ENCODE assay signal across 1 cellular context in genomic region chr20:50366270-50367103, GRCh38.
TF ChIP-seq lines count a peak whose summit lies in the region.

No MANE protein-coding gene starts in this region.

TF ChIP-seq in K562, 482 proteins besides CTCF, POLR2A, EP300 and RAD21 (continued from another document and continues in another):
- TF ChIP-seq MLX (CRISPR knock-in tag; conservative IDR thresholded peaks at IDR 0.05) (no peak), MTF1 (CRISPR knock-in tag; IDR thresholded peaks at IDR 0.05; ENCODE audit: borderline replicate concordance) (no peak), ZNF780A (CRISPR knock-in tag; IDR thresholded peaks at IDR 0.05) (no peak), NFIX (CRISPR knock-in tag; IDR thresholded peaks at IDR 0.05; ENCODE audit: low read depth) (peak; percentile 82), SMARCC2 (IDR thresholded peaks at IDR 0.05; ENCODE audit: low read depth) (no peak), IRF1 (CRISPR knock-in tag; IDR thresholded peaks at IDR 0.05; ENCODE audit: borderline replicate concordance) (no peak), EWSR1 (IDR thresholded peaks at IDR 0.05; ENCODE audit: borderline replicate concordance, low read depth, partially characterized antibody) (no peak), CHCHD3 (CRISPR knock-in tag; IDR thresholded peaks at IDR 0.05) (no peak), NEUROD1 (IDR thresholded peaks at IDR 0.05; ENCODE audit: borderline replicate concordance, low read depth, low read length, partially characterized antibody) (no peak), EZH2 (IDR thresholded peaks at IDR 0.05; ENCODE audit: borderline replicate concordance, low read depth, low read length) (no peak), GTF2F1 (IDR thresholded peaks at IDR 0.05; ENCODE audit: low read depth, low read length) (no peak), ELF1 (tag; IDR thresholded peaks at IDR 0.05) (0 out of 2 replicates have a peak, but pooled peaks have one; percentile 25), RAD51 (IDR thresholded peaks at IDR 0.05; ENCODE audit: borderline replicate concordance, low read depth) (no peak), ZNF277 (CRISPR knock-in tag; IDR thresholded peaks at IDR 0.05; ENCODE audit: borderline replicate concordance) (no peak), KDM4B (IDR thresholded peaks at IDR 0.05; ENCODE audit: borderline replicate concordance in 2 of 2, low read depth in 1 of 2) (no peak), PTBP1 (IDR thresholded peaks at IDR 0.05; ENCODE audit: low read depth, low read length) (no peak), RNF2 (IDR thresholded peaks at IDR 0.05) (no peak), FOS (IDR thresholded peaks at IDR 0.05; ENCODE audit: extremely low read depth, insufficient read length) (no peak), RFX1 (IDR thresholded peaks at IDR 0.05) (no peak), POLR3A (IDR thresholded peaks at IDR 0.05; ENCODE audit: borderline replicate concordance, extremely low read depth, insufficient read depth, insufficient read length) (no peak), NR3C1 (CRISPR knock-in tag; IDR thresholded peaks at IDR 0.05) (no peak), ETV6 (IDR thresholded peaks at IDR 0.05; ENCODE audit: borderline replicate concordance in 1 of 2, low read depth in 2 of 2, low read length in 1 of 2) (no peak), ETV6 (CRISPR knock-in tag; IDR thresholded peaks at IDR 0.05; ENCODE audit: borderline replicate concordance) (no peak), NR2F6 (CRISPR knock-in tag; IDR thresholded peaks at IDR 0.05) (no peak), RBBP5 (IDR thresholded peaks at IDR 0.05; ENCODE audit: borderline replicate concordance, insufficient read depth, low read length, poor library complexity, severe bottlenecking) (no peak), ZNF511 (CRISPR knock-in tag; IDR thresholded peaks at IDR 0.05) (no peak), CBX2 (IDR thresholded peaks at IDR 0.05; ENCODE audit: insufficient read depth, low read length, poor library complexity, severe bottlenecking) (no peak), NCOA1 (IDR thresholded peaks at IDR 0.05; ENCODE audit: low read depth) (no peak), ATF7 (IDR thresholded peaks at IDR 0.05) (peak; percentile 33; the same call in 1 of the 2 replicates), SMC3 (conservative IDR thresholded peaks at IDR 0.05; ENCODE audit: insufficient read depth, low read depth, low read length) (no peak), COPS2 (conservative IDR thresholded peaks at IDR 0.05) (no peak), ZNF23 (CRISPR knock-in tag; IDR thresholded peaks at IDR 0.05) (no peak), MBD1 (CRISPR knock-in tag; IDR thresholded peaks at IDR 0.05) (no peak), PATZ1 (CRISPR knock-in tag; IDR thresholded peaks at IDR 0.05; ENCODE audit: borderline replicate concordance) (no peak), THRAP3 (IDR thresholded peaks at IDR 0.05; ENCODE audit: borderline replicate concordance) (no peak), ZNF449 (CRISPR knock-in tag; IDR thresholded peaks at IDR 0.05) (no peak), PRDM10 (IDR thresholded peaks at IDR 0.05; ENCODE audit: partially characterized antibody) (peak; percentile 87), KAT8 (IDR thresholded peaks at IDR 0.05; ENCODE audit: low read depth) (no peak), DLX4 (CRISPR knock-in tag; IDR thresholded peaks at IDR 0.05) (no peak), PTRF (tag; IDR thresholded peaks at IDR 0.05) (no peak), HDGF (IDR thresholded peaks at IDR 0.05) (no peak), ZFPM2 (CRISPR knock-in tag; IDR thresholded peaks at IDR 0.05) (no peak), SMAD1 (IDR thresholded peaks at IDR 0.05; ENCODE audit: low read depth, low read length, partially characterized antibody) (peak; percentile 61), C11orf30 (IDR thresholded peaks at IDR 0.05; ENCODE audit: low read depth) (no peak), HMG20A (CRISPR knock-in tag; conservative IDR thresholded peaks at IDR 0.05) (no peak), MIER1 (IDR thresholded peaks at IDR 0.05; ENCODE audit: low read depth) (no peak), ZNF609 (CRISPR knock-in tag; IDR thresholded peaks at IDR 0.05; ENCODE audit: borderline replicate concordance) (no peak)
